19 cellular contexts compared by ENCODE assay signal in the genomic region with DNA sequence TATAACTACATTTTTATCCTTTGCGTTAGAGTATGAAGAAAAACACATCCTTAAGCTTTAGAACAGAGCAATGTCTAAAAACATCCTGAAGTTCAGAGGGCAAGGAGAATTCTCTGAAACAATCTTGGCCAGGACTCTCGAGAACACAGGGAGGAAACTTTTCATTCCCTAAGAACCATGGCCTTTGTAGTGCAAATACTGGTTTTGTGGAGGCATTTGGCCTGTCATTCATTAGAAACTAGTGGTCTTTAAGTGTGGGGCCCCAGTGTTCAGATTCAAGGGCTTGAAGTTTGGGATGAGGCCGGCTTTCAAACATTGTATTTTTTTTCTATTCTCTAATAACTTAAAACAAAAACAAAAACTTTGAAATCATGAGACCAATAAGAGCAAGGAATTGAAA.
A peak's percentile ranks its signal among the peaks of the same experiment; 100 is the strongest.
DNase-seq lines count a peak whose midpoint lies in the region; ATAC-seq and TF ChIP-seq lines count a peak whose summit lies in the region.
"Had no signal": no experiment of that assay in that cellular context is flagged by ENCODE, and none has a peak within 500 bp of the region (broad histone marks: within the 10 kb centered on the region; RNA-seq: fewer than 3 reads in every experiment).

No MANE protein-coding gene starts in this region.

- peak overlapping the region; percentile 27 to 95 (median 92) for H3K27ac Mint-ChIP-seq in nephron
- H3K27ac Mint-ChIP-seq: CD14-positive monocyte, HFFc6 had no signal

- H3K4me3 ChIP-seq in NT2/D1 (ENCODE audit: insufficient read length, low read depth) = no peak overlapping the region
- no peak overlapping the region for H3K4me3 ChIP-seq in smooth muscle cell

- H3K9ac ChIP-seq in NT2/D1 (ENCODE audit: insufficient read length, low read depth) (no peak overlapping the region), smooth muscle cell (ENCODE audit: low read depth) (no peak overlapping the region)

- H3K36me3 Mint-ChIP-seq in nephron (ENCODE audit: low read depth) = no peaks in the 10 kb centered on the region
- H3K36me3 Mint-ChIP-seq: CD14-positive monocyte had no signal

- H3K79me2 ChIP-seq in smooth muscle cell (ENCODE audit: low read depth) = no peaks in the 10 kb centered on the region

- no peak overlapping the region for H2AFZ ChIP-seq in smooth muscle cell (ENCODE audit: low read depth)

- H3K27me3 ChIP-seq in NT2/D1 (ENCODE audit: insufficient read depth, insufficient read length) = peaks cover 17% of the 10 kb centered on the region
- H3K27me3 ChIP-seq in smooth muscle cell (ENCODE audit: low read depth) = no peaks in the 10 kb centered on the region

- H3K4me3 Mint-ChIP-seq in nephron = no peak overlapping the region
- H3K4me3 Mint-ChIP-seq: CD14-positive monocyte, HFFc6 had no signal

- peaks cover 65% of the 10 kb centered on the region for H3K4me1 Mint-ChIP-seq in nephron

- H3K9me3 ChIP-seq in NT2/D1 (ENCODE audit: insufficient read depth, low read length) = no peaks in the 10 kb centered on the region
- no peaks in the 10 kb centered on the region for H3K9me3 ChIP-seq in smooth muscle cell (replicated peaks; ENCODE audit: low read depth)

- no peaks in the 10 kb centered on the region for H3K9me3 Mint-ChIP-seq in nephron
- H3K9me3 Mint-ChIP-seq: HFFc6 had no signal

- H3K4me1 ChIP-seq in NT2/D1 (ENCODE audit: insufficient read depth, insufficient read length) (peaks cover 6% of the 10 kb centered on the region), smooth muscle cell (ENCODE audit: low read depth) (peaks cover 17% of the 10 kb centered on the region)

- H3K36me3 ChIP-seq in NT2/D1 (ENCODE audit: insufficient read depth, insufficient read length, low read length) = no peaks in the 10 kb centered on the region
- H3K36me3 ChIP-seq in smooth muscle cell (ENCODE audit: low read depth) = no peaks in the 10 kb centered on the region

- DNase-seq in NT2/D1 (ENCODE audit: low read depth, low spot score) = peak; percentile 33
- no peak for DNase-seq in smooth muscle cell (lab: John Stamatoyannopoulos, UW; ENCODE audit: unreplicated experiment)
- no peak for DNase-seq in activated CD8-positive, alpha-beta memory T cell treated with anti-CD3 and anti-CD28 coated beads, Interleukin-2, amount 50 U/mL, for 4 hours
- DNase-seq: ACHN, AML-193, DMS79 treated with DMSO at 0.1 percent for 48 hours, HFFc6, KBM-7, NCI-H1105 treated with DMSO at 0.1 percent for 48 hours, NCI-H2107, NCI-H510A treated with DMSO at 0.1 percent for 48 hours, NCI-H774, SHP77 treated with DMSO at 0.1 percent for 48 hours had no signal

- no peaks in the 10 kb centered on the region for H3K27me3 Mint-ChIP-seq in nephron (ENCODE audit: low read depth)

- no peak overlapping the region for H3K4me2 ChIP-seq in smooth muscle cell

- no peaks in the 10 kb centered on the region for H4K20me1 ChIP-seq in smooth muscle cell (ENCODE audit: low read depth)

- 47% methylated on average over 3 of the region's 3 CpGs for WGBS in smooth muscle cell (ENCODE audit: low lambda C conversion rate)

- no peak for TF ChIP-seq CTCF in nephron (IDR thresholded peaks at IDR 0.05; ENCODE audit: unreplicated experiment in 3 of 3)
- no peak for TF ChIP-seq CTCF in smooth muscle cell (IDR thresholded peaks at IDR 0.05; ENCODE audit: borderline replicate concordance, insufficient read depth, poor library complexity, severe bottlenecking)

- H3K27ac ChIP-seq in cingulate gyrus (ENCODE audit: low read depth, low read length) (peak overlapping the region; percentile 86), smooth muscle cell (ENCODE audit: low read depth) (no peak overlapping the region)

- no peak for ATAC-seq in GM19463 (IDR thresholded peaks at IDR 0.05; ENCODE audit: unreplicated experiment)
- ATAC-seq in GM21526 (IDR thresholded peaks at IDR 0.05; ENCODE audit: low FRiP score, unreplicated experiment) = no peak
- ATAC-seq: HepG2 had no signal

- peaks cover 30% of the 10 kb centered on the region for H3F3A ChIP-seq in smooth muscle cell (ENCODE audit: low read depth)
